ENCODE assay signal across 29 cellular contexts in the genomic region with DNA sequence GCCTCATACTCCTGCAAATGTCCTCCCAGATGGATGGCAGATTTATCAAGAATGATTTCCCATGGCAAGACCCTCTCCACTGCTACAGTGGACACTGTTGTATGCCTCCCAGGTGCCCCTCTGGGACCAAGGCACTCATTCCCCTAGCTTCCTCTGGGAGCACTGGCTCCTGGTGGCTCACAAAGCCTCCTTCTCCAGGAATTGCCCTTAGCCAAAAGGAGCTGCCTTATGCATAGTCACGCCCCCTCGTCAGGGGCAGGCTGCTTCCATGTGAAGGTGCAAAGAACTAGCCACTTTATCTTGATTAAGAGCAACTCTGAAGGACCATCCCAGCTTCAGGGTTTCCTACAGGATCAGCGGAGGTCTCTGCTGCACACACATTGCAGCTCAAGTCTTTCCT.
"Had no signal": no experiment of that assay in that cellular context is flagged by ENCODE, and none has a peak within 500 bp of the region (broad histone marks: within the 10 kb centered on the region; RNA-seq: fewer than 3 reads in every experiment).

No MANE protein-coding gene starts in this region.

- ATAC-seq: esophagus mucosa; gastrocnemius medialis; left lobe of liver; naive thymus-derived CD4-positive, alpha-beta T cell; sciatic nerve; stimulated activated naive CD8-positive, alpha-beta T cell treated with anti-CD3 and anti-CD28 coated beads, Interleukin-15, amount 100 ng/mL, for 72 hours had no signal

- H3K4me3 Mint-ChIP-seq: memory B cell; naive thymus-derived CD4-positive, alpha-beta T cell; nephron; stimulated activated naive CD8-positive, alpha-beta T cell treated with anti-CD3 and anti-CD28 coated beads, Interleukin-15, amount 100 ng/mL, for 72 hours had no signal

- H3K4me1 ChIP-seq: gastrocnemius medialis, prostate gland, right atrium auricular region, suprapubic skin, transverse colon, vagina had no signal

- H3K27ac ChIP-seq: dorsolateral prefrontal cortex, epithelial cell of prostate, gastrocnemius medialis, prostate gland, right atrium auricular region, suprapubic skin, transverse colon, vagina had no signal

- H3K36me3 Mint-ChIP-seq: memory B cell; naive thymus-derived CD4-positive, alpha-beta T cell had no signal

- DNase-seq: cortex of kidney; dorsolateral prefrontal cortex; effector CD4-positive, alpha-beta T cell; foreskin fibroblast; gastrocnemius medialis; head of caudate nucleus; kidney; midbrain; naive thymus-derived CD4-positive, alpha-beta T cell; nucleus accumbens; stimulated activated CD4-positive, alpha-beta T cell treated with anti-CD3 and anti-CD28 coated beads, Interleukin-12 subunit alpha, Interleukin-12 subunit beta, amount 100 ng/mL, for 4 hours; stimulated activated CD4-positive, alpha-beta T cell treated with anti-CD3 and anti-CD28 coated beads, Interleukin-1b, Interleukin-23, amount 100 ng/mL, for 48 hours; stimulated activated CD4-positive, alpha-beta T cell treated with anti-CD3 and anti-CD28 coated beads, Interleukin-4, amount 100 ng/mL, for 1 hour; stimulated activated CD8-positive, alpha-beta memory T cell treated with anti-CD3 and anti-CD28 coated beads, Interleukin-4, amount 100 ng/mL, for 48 hours; stimulated activated naive CD4-positive, alpha-beta T cell; stimulated activated naive CD8-positive, alpha-beta T cell treated with anti-CD3 and anti-CD28 coated beads, Interleukin-15, amount 100 ng/mL, for 72 hours; transverse colon had no signal

- H3K9me3 ChIP-seq: gastrocnemius medialis, prostate gland, right atrium auricular region, suprapubic skin, transverse colon, vagina had no signal

- H3K4me1 Mint-ChIP-seq: memory B cell; naive thymus-derived CD4-positive, alpha-beta T cell; nephron; stimulated activated naive CD8-positive, alpha-beta T cell treated with anti-CD3 and anti-CD28 coated beads, Interleukin-15, amount 100 ng/mL, for 72 hours had no signal

- H3K27me3 ChIP-seq: gastrocnemius medialis, right atrium auricular region, suprapubic skin, transverse colon, vagina had no signal

- H3K4me2 ChIP-seq: smooth muscle cell had no signal

- H3K36me3 ChIP-seq: gastrocnemius medialis, prostate gland, right atrium auricular region, suprapubic skin, transverse colon, vagina had no signal

- H3K27ac Mint-ChIP-seq: memory B cell; naive thymus-derived CD4-positive, alpha-beta T cell; nephron; stimulated activated naive CD8-positive, alpha-beta T cell treated with anti-CD3 and anti-CD28 coated beads, Interleukin-15, amount 100 ng/mL, for 72 hours had no signal

- FAIRE-seq: kidney had no signal

- H3K4me3 ChIP-seq: dorsolateral prefrontal cortex, gastrocnemius medialis, lung, prostate gland, right atrium auricular region, smooth muscle cell, suprapubic skin, transverse colon, vagina had no signal

- H3K9me3 Mint-ChIP-seq: memory B cell had no signal
